12 cellular contexts compared by ENCODE assay signal in genomic region chr4:6183740-6184139, GRCh38. TPM values are rescaled to one million over a fixed set of nuclear protein-coding genes. Genes with fewer than 3 reads are reported as not detected.
DNase-seq lines count a peak whose midpoint lies in the region; ATAC-seq, FAIRE-seq and TF ChIP-seq lines count a peak whose summit lies in the region.
"Had no signal": no experiment of that assay in that cellular context is flagged by ENCODE, and none has a peak within 500 bp of the region (broad histone marks: within the 10 kb centered on the region; RNA-seq: fewer than 3 reads in every experiment).

No MANE protein-coding gene starts in this region.

- CTCF ChIA-PET in A549 (lab: Yijun Ruan, JAX), result no interaction called here

- ATAC-seq in A549 (no peak), GM18858 (IDR thresholded peaks at IDR 0.05; ENCODE audit: unreplicated experiment) (peak; percentile 36), GM21825 (IDR thresholded peaks at IDR 0.05; ENCODE audit: unreplicated experiment) (peak; percentile 31)

- 5% methylated on average over 4 of the region's 4 CpGs for WGBS in A549 (ENCODE audit: missing lambda C conversion rate)

- no peak for TF ChIP-seq RAD21 in A549 (conservative IDR thresholded peaks at IDR 0.05 in 1 of 2, IDR thresholded peaks at IDR 0.05 in 1 of 2)

- no peaks in the 10 kb centered on the region for H3K4me1 ChIP-seq in A549
- H3K4me1 ChIP-seq: breast epithelium, Peyer's patch had no signal

- no peak for TF ChIP-seq CTCF in A549 (IDR thresholded peaks at IDR 0.05)

- no peaks in the 10 kb centered on the region for H3K9me3 ChIP-seq in A549

- H3K27ac ChIP-seq in A549, result no peak overlapping the region
- H3K27ac ChIP-seq: breast epithelium, Peyer's patch had no signal

- H3K4me2 ChIP-seq in A549, result no peak overlapping the region

- DNase-seq in A549 (ENCODE audit: low read depth in 1 of 2, low spot score in 1 of 2), result no peak
- peak; percentile 97 for DNase-seq in Jurkat, Clone E6-1 (ENCODE audit: low read depth, low spot score)
- DNase-seq in cortex of kidney (lab: John Stamatoyannopoulos, UW), result no peak
- no peak for DNase-seq in germinal center (ENCODE audit: low spot score)
- no peak for DNase-seq in NCI-H1417 treated with DMSO at 0.1 percent for 48 hours (lab: John Stamatoyannopoulos, UW)
- no peak for DNase-seq in stimulated activated CD4-positive, alpha-beta T cell treated with anti-CD3 and anti-CD28 coated beads, Interleukin-12 subunit alpha, Interleukin-12 subunit beta, amount 100 ng/mL, for 4 hours
- DNase-seq: BE2C, GOT3 had no signal

- POLR2A ChIA-PET in A549 (lab: Yijun Ruan, JAX), result no interaction called here

- no peak overlapping the region for H3K4me3 ChIP-seq in A549
- peak overlapping the region; percentile 20 for H3K4me3 ChIP-seq in Jurkat, Clone E6-1 (ENCODE audit: low read length)
- H3K4me3 ChIP-seq: breast epithelium, Peyer's patch had no signal

- no peak for FAIRE-seq in A549 (lab: Jason Lieb, UNC)

- no peak for TF ChIP-seq EP300 in A549 (IDR thresholded peaks at IDR 0.05)

- no peak for TF ChIP-seq POLR2A in A549 (IDR thresholded peaks at IDR 0.05; ENCODE audit: low read length)

TF ChIP-seq in A549, 52 proteins besides CTCF, POLR2A, EP300 and RAD21:
- TF ChIP-seq BHLHE40 (IDR thresholded peaks at IDR 0.05; ENCODE audit: low read depth, low read length) (no peak), RNF2 (IDR thresholded peaks at IDR 0.05; ENCODE audit: borderline replicate concordance, low read depth) (peak; percentile 73; the same call in 1 of the 2 replicates), CBX8 (IDR thresholded peaks at IDR 0.05) (peak; percentile 88), HOXB5 (CRISPR knock-in tag; IDR thresholded peaks at IDR 0.05) (no peak)

RNA-seq across cellular contexts. Expression of gene JAKMIP1, which starts 16.6 kb away (rescaled TPM):
- polyA plus RNA-seq in A549 (2011; rRNA removed) (not detected in 2 replicates), A549 (2017; fragmentation: RNase III; extraction: RNeasy Plus Mini Kit Qiagen cat#74134 plus additional on column Dnase treatment) (not detected in 3 replicates)
- polyA plus RNA-seq in A549 (2012; cell fraction: cytosol; rRNA removed), result not detected in 2 replicates
- polyA plus RNA-seq in A549 (2012; cell fraction: nucleus; rRNA removed), result 0.05 TPM in 1 of 2 replicates, not detected in the other
- polyA minus RNA-seq in A549 (2011; rRNA and poly(A)+ RNA removed), result not detected in 2 replicates
- 24.4 TPM for polyA plus RNA-seq in Jurkat, Clone E6-1 (2012; ENCODE audit: insufficient read depth, insufficient read length)

Comparison
In these comparisons a context has a peak if more than half of its experiments do, and no peak if none do; other contexts are left out.
1. ATAC-seq: peak in GM18858 (single experiment) and GM21825 (single experiment); none in A549 (0 of 2).